In genomic region chr4:122227202-122227601, GRCh38 we compare ENCODE assay signal across 1 cellular context.
TF ChIP-seq lines count a peak whose summit lies in the region.

No MANE protein-coding gene starts in this region.

TF ChIP-seq in H1, 55 proteins besides CTCF, POLR2A, EP300 and RAD21 (continued from another document):
- TF ChIP-seq SP4 (IDR thresholded peaks at IDR 0.05; ENCODE audit: low read length): no peak
